ENCODE assay signal across 8 cellular contexts in genomic region chr1:23980725-23981063, GRCh38. TPM values are rescaled to one million over a fixed set of nuclear protein-coding genes. Genes with fewer than 3 reads are reported as not detected.
DNase-seq lines count a peak whose midpoint lies in the region; ATAC-seq, FAIRE-seq and TF ChIP-seq lines count a peak whose summit lies in the region.

No MANE protein-coding gene starts in this region.

- CTCF ChIA-PET in activated CD8-positive, alpha-beta T cell treated with anti-CD3 and anti-CD28 coated beads for 36 hours (lab: Charles Lee): interaction anchor here (0.8 kb wide), 1 partner anchor 21 kb away, joined by 3 read pairs; the partner anchor contains the start of gene PNRC2
- CTCF ChIA-PET in endothelial cell of umbilical vein (lab: Charles Lee): interaction anchor here (1.0 to 5.8 kb wide), 5 partner anchors 9 to 48 kb away, joined by 3 to 61 read pairs (median 4); no protein-coding TSS in a partner anchor

- H3K36me3 Mint-ChIP-seq in activated CD8-positive, alpha-beta T cell treated with anti-CD3 and anti-CD28 coated beads for 36 hours (ENCODE audit: low read depth): peaks cover 41% of the 10 kb centered on the region
- H3K36me3 Mint-ChIP-seq in nephron progenitor cell (ENCODE audit: low read depth): peaks cover 28% of the 10 kb centered on the region

- in situ Hi-C loops in GM23248 (cut with MboI): no loop called here

- dilution Hi-C loops in endothelial cell of umbilical vein (cut with MboI; ENCODE audit: extremely low pct_ligation_motif_present, low sequenced_read_pairs): no loop called here

- peaks cover 44% of the 10 kb centered on the region for H3K79me2 ChIP-seq in GM23248 (ENCODE audit: insufficient read depth)
- H3K79me2 ChIP-seq in endothelial cell of umbilical vein (ENCODE audit: control insufficient read depth, insufficient read depth, low read length): peaks cover 44% of the 10 kb centered on the region

- POLR2A ChIA-PET in activated CD8-positive, alpha-beta T cell treated with anti-CD3 and anti-CD28 coated beads for 36 hours (lab: Charles Lee): interaction anchor here (0.6 to 10.5 kb wide), 19 partner anchors 8 to 289 kb away, joined by 3 to 128 read pairs (median 3); partner anchors contain the start of genes HMGCL, PNRC2 and RPL11
- POLR2A ChIA-PET in endothelial cell of umbilical vein (lab: Charles Lee): interaction anchor here (0.6 to 1.1 kb wide), 5 partner anchors 8 to 47 kb away, joined by 3 to 6 read pairs (median 3); no protein-coding TSS in a partner anchor

- no peak for TF ChIP-seq CTCF in activated CD8-positive, alpha-beta T cell treated with anti-CD3 and anti-CD28 coated beads for 36 hours (IDR thresholded peaks at IDR 0.05)
- TF ChIP-seq CTCF in endothelial cell of umbilical vein (IDR thresholded peaks at IDR 0.05; ENCODE audit: extremely low read depth in 1 of 2, insufficient read depth in 1 of 2, low read depth in 1 of 2, low read length in 2 of 2) (no peak), nephron progenitor cell (IDR thresholded peaks at IDR 0.05) (no peak), tibial nerve (IDR thresholded peaks at IDR 0.05) (no peak)

- peaks cover 7% of the 10 kb centered on the region; the same call in 1 of the 2 replicates for H4K20me1 ChIP-seq in GM23248 (ENCODE audit: insufficient read depth)
- peaks cover 16% of the 10 kb centered on the region for H4K20me1 ChIP-seq in endothelial cell of umbilical vein (replicated peaks; ENCODE audit: control insufficient read depth, extremely low read depth, insufficient read depth, low read length)

- H2AFZ ChIP-seq in GM23248 (peak overlapping the region; percentile 96), endothelial cell of umbilical vein (ENCODE audit: low read depth, low read length) (peak overlapping the region; percentile 67)

- no peaks in the 10 kb centered on the region for H3K9me3 ChIP-seq in GM23248 (ENCODE audit: low read depth)
- H3K9me3 ChIP-seq in endothelial cell of umbilical vein (replicated peaks; ENCODE audit: control insufficient read depth, insufficient read depth, low read length): no peaks in the 10 kb centered on the region
- no peaks in the 10 kb centered on the region for H3K9me3 ChIP-seq in tibial nerve

- TF ChIP-seq POLR2A in endothelial cell of umbilical vein (IDR thresholded peaks at IDR 0.05; ENCODE audit: low read depth, low read length) (no peak), tibial nerve (IDR thresholded peaks at IDR 0.05) (no peak)

- H3K4me3 ChIP-seq in GM23248 (peak overlapping the region; percentile 98), endothelial cell of umbilical vein (replicated peaks in 1 of 3; ENCODE audit: insufficient read depth in 1 of 3, low read depth in 1 of 3, low read length in 3 of 3) (peak overlapping the region in 2 of 3 experiments; percentile 18 to 33), tibial nerve (peak overlapping the region; percentile 45 to 93 (median 82))

- no peaks in the 10 kb centered on the region for H3K27me3 Mint-ChIP-seq in activated CD8-positive, alpha-beta T cell treated with anti-CD3 and anti-CD28 coated beads for 36 hours
- H3K27me3 Mint-ChIP-seq in nephron progenitor cell (ENCODE audit: low read depth, poor library complexity): peaks cover 3% of the 10 kb centered on the region

- H3K36me3 ChIP-seq in GM23248 (ENCODE audit: low read depth) (peaks cover 4% of the 10 kb centered on the region; the same call in 1 of the 2 replicates), endothelial cell of umbilical vein (ENCODE audit: control insufficient read depth in 2 of 2, extremely low read depth in 1 of 2, insufficient read depth in 2 of 2, low read length in 2 of 2) (peaks cover 0 to 5% of the 10 kb centered on the region in 2 experiments), tibial nerve (no peaks in the 10 kb centered on the region)

- intact Hi-C loops in activated CD8-positive, alpha-beta T cell treated with anti-CD3 and anti-CD28 coated beads for 36 hours (cut with micrococcal nuclease): no loop called here
- intact Hi-C loops in endothelial cell of umbilical vein (cut with micrococcal nuclease): loop anchor here (1.0 kb wide), 4 partner anchors 21 to 48 kb away; partner anchors contain the start of gene PNRC2

- no peaks in the 10 kb centered on the region for H3K9me1 ChIP-seq in endothelial cell of umbilical vein (replicated peaks; ENCODE audit: control insufficient read depth, extremely low read depth, insufficient read depth, low read length)

- peak overlapping the region; percentile 98 for H3K27ac Mint-ChIP-seq in activated CD8-positive, alpha-beta T cell treated with anti-CD3 and anti-CD28 coated beads for 36 hours
- peak overlapping the region; percentile 99 for H3K27ac Mint-ChIP-seq in nephron progenitor cell

- no peak for TF ChIP-seq EP300 in tibial nerve (IDR thresholded peaks at IDR 0.05)

- H3K27me3 ChIP-seq in GM23248 (replicated peaks; ENCODE audit: insufficient read depth) (no peaks in the 10 kb centered on the region), endothelial cell of umbilical vein (ENCODE audit: control insufficient read depth in 2 of 2, insufficient read depth in 2 of 2, low read length in 2 of 2) (no peaks in the 10 kb centered on the region), tibial nerve (no peaks in the 10 kb centered on the region)

- no peaks in the 10 kb centered on the region for H3K9me3 Mint-ChIP-seq in activated CD8-positive, alpha-beta T cell treated with anti-CD3 and anti-CD28 coated beads for 36 hours
- no peaks in the 10 kb centered on the region for H3K9me3 Mint-ChIP-seq in nephron progenitor cell

- peak; percentile 64 for FAIRE-seq in endothelial cell of umbilical vein (lab: Jason Lieb, UNC)

- TSS peak; percentile 98 for BruUV-seq in endothelial cell of umbilical vein (replicated peaks; lab: Mats Ljungman, UMichigan)

- H3K4me2 ChIP-seq in GM23248 (ENCODE audit: unreplicated experiment): peak overlapping the region; percentile 91
- peak overlapping the region; percentile 40 for H3K4me2 ChIP-seq in endothelial cell of umbilical vein (ENCODE audit: insufficient read depth, low read length)

- H3F3A ChIP-seq in GM23248 (ENCODE audit: insufficient read depth): no peaks in the 10 kb centered on the region

- WGBS in GM23248 (ENCODE audit: low coverage in 1 of 2, low lambda C conversion rate in 2 of 2, missing lambda C conversion rate in 2 of 2), 2 experiments: 42 to 44% methylated on average over 7 of the region's 7 CpGs
- WGBS in tibial nerve, 2 donors: 36 to 38% methylated on average over 7 of the region's 7 CpGs

- H3K9me2 ChIP-seq in GM23248 (ENCODE audit: insufficient read depth): no peaks in the 10 kb centered on the region

- ATAC-seq in activated CD8-positive, alpha-beta T cell treated with anti-CD3 and anti-CD28 coated beads for 36 hours: peak; percentile 66

- H3K4me3 Mint-ChIP-seq in activated CD8-positive, alpha-beta T cell treated with anti-CD3 and anti-CD28 coated beads for 36 hours: peak overlapping the region; percentile 98
- peak overlapping the region; percentile 96 for H3K4me3 Mint-ChIP-seq in nephron progenitor cell

- DNase-seq in DMS 273 (lab: John Stamatoyannopoulos, UW; ENCODE audit: unreplicated experiment) (peak; percentile 74), GM23248 (peak; percentile 58), NCI-H187 (lab: John Stamatoyannopoulos, UW) (peak; percentile 55 to 92), endothelial cell of umbilical vein (ENCODE audit: low read depth, low spot score) (no peak), nephron progenitor cell (peak; percentile 30), tibial nerve (ENCODE audit: low spot score in 2 of 2) (peak in 1 of 2 donors; percentile 22), medulla oblongata (ENCODE audit: extremely low spot score) (no peak)
- DNase-seq in activated CD8-positive, alpha-beta T cell treated with anti-CD3 and anti-CD28 coated beads for 36 hours: peak; percentile 81

- H3K27ac ChIP-seq in GM23248: peak overlapping the region; percentile 96
- H3K27ac ChIP-seq in endothelial cell of umbilical vein (ENCODE audit: insufficient read depth, low read depth, low read length): peak overlapping the region; percentile 94
- peak overlapping the region; percentile 93 to 99 (median 98) for H3K27ac ChIP-seq in tibial nerve

- peaks cover 31% of the 10 kb centered on the region for H3K4me1 Mint-ChIP-seq in activated CD8-positive, alpha-beta T cell treated with anti-CD3 and anti-CD28 coated beads for 36 hours (ENCODE audit: low read depth)
- peaks cover 72% of the 10 kb centered on the region for H3K4me1 Mint-ChIP-seq in nephron progenitor cell

- H3K4me1 ChIP-seq in GM23248 (ENCODE audit: insufficient read depth) (peaks cover 37% of the 10 kb centered on the region), endothelial cell of umbilical vein (ENCODE audit: control insufficient read depth, extremely low read depth, insufficient read depth, low read length) (peaks cover 46% of the 10 kb centered on the region), tibial nerve (peaks cover 0 to 53% (median 33%) of the 10 kb centered on the region in 4 donors)

- H3K9ac ChIP-seq in GM23248 (peak overlapping the region; percentile 99), endothelial cell of umbilical vein (replicated peaks; ENCODE audit: extremely low read depth, insufficient read depth, low read length) (peak overlapping the region; percentile 98)

RNA-seq across cellular contexts. Expression of gene SRSF10, which starts 0.6 kb away (rescaled TPM):
- total RNA-seq in GM23248 (2014; rRNA removed; shearing (Covaris generic)): 81.7 and 99.4 TPM in 2 replicates
- polyA plus RNA-seq in GM23248 (2016; fragmentation: Nextera tagmentation; extraction: Ambion mirVana): 111 and 121 TPM in 2 replicates
- 100 to 1,000 TPM; 203 to 206 TPM for total RNA-seq in activated CD8-positive, alpha-beta T cell treated with anti-CD3 and anti-CD28 coated beads for 36 hours
- 124 and 125 TPM in 2 replicates for total RNA-seq in endothelial cell of umbilical vein
- polyA plus RNA-seq in endothelial cell of umbilical vein: 81.2 and 135 TPM in 2 replicates
- polyA plus RNA-seq in endothelial cell of umbilical vein (2011; cell fraction: cytosol; rRNA removed): 79.0 and 87.1 TPM in 2 replicates
- polyA plus RNA-seq in endothelial cell of umbilical vein (2011; cell fraction: nucleus; rRNA removed): 167 and 242 TPM in 2 replicates
- 76.3 and 105 TPM in 2 replicates for polyA plus RNA-seq in endothelial cell of umbilical vein (2012)
- 124 and 131 TPM in 2 replicates for polyA minus RNA-seq in endothelial cell of umbilical vein
- 71.4 TPM for polyA minus RNA-seq in endothelial cell of umbilical vein (2011; cell fraction: cytosol; rRNA and poly(A)+ RNA removed)
- 204 and 272 TPM in 2 replicates for polyA minus RNA-seq in endothelial cell of umbilical vein (2011; cell fraction: nucleus; rRNA and poly(A)+ RNA removed)
- 100 to 1,000 TPM in 1 of 4 donors, 10 to 100 TPM in 3; 58.6 to 113 (median 89.9) TPM for total RNA-seq in tibial nerve

RNA-seq across cellular contexts. Expression of gene PNRC2, which starts 21.1 kb away (rescaled TPM):
- 77.3 and 77.9 TPM in 2 replicates for total RNA-seq in GM23248 (2014; rRNA removed; shearing (Covaris generic))
- polyA plus RNA-seq in GM23248 (2016; fragmentation: Nextera tagmentation; extraction: Ambion mirVana) (67.4 and 71.2 TPM in 2 replicates), endothelial cell of umbilical vein (36.3 and 70.2 TPM in 2 replicates)
- 100 to 1,000 TPM; 130 to 133 TPM for total RNA-seq in activated CD8-positive, alpha-beta T cell treated with anti-CD3 and anti-CD28 coated beads for 36 hours
- total RNA-seq in endothelial cell of umbilical vein (77.8 and 107 TPM in 2 replicates), tibial nerve (10 to 100 TPM; 73.2 to 88.5 (median 77.5) TPM)
- 75.8 and 85.8 TPM in 2 replicates for polyA plus RNA-seq in endothelial cell of umbilical vein (2011; cell fraction: cytosol; rRNA removed)
- 51.1 and 75.0 TPM in 2 replicates for polyA plus RNA-seq in endothelial cell of umbilical vein (2011; cell fraction: nucleus; rRNA removed)
- polyA plus RNA-seq in endothelial cell of umbilical vein (2012): 50.9 and 76.0 TPM in 2 replicates
- 31.1 and 31.6 TPM in 2 replicates for polyA minus RNA-seq in endothelial cell of umbilical vein
- 41.2 TPM for polyA minus RNA-seq in endothelial cell of umbilical vein (2011; cell fraction: cytosol; rRNA and poly(A)+ RNA removed)
- polyA minus RNA-seq in endothelial cell of umbilical vein (2011; cell fraction: nucleus; rRNA and poly(A)+ RNA removed): 28.0 and 39.0 TPM in 2 replicates

Comparison
In these comparisons a context has a peak if more than half of its experiments do, and no peak if none do; other contexts are left out.
1. DNase-seq: peak in DMS 273 (single experiment), GM23248 (single experiment), NCI-H187 (2 of 2), activated CD8-positive, alpha-beta T cell treated with anti-CD3 and anti-CD28 coated beads for 36 hours (single experiment) and nephron progenitor cell (single experiment); none in endothelial cell of umbilical vein (single experiment) and medulla oblongata (single experiment).
2. H3K4me3 ChIP-seq: peak in every context shown above with its lines; median percentile 98 in GM23248; 82 in tibial nerve; 26 in endothelial cell of umbilical vein.
3. Peak in every context shown above with its lines, with median percentiles within 50 percentile points of each other: H3K27ac ChIP-seq.